ENCODE assay signal across 8 cellular contexts in the genomic region with DNA sequence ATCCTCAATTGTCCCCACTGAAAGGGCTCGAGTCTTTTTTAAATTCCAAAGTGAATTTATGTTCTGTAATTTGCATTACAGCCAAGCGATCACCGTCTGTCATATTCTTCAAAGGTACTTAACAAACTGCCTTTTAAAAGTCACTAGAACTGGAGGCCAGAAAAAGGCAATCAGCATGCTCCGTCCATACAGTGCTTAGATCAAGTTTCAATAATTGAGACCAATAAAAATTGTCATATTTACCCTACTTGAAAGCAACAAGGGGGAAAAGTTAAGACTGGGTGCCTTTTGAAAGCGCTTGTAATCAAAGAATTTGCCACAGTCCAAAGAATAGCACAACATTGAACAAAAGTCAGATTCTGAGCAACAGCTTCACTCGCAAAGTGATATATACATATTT. TPM values are rescaled to one million over a fixed set of nuclear protein-coding genes. Genes with fewer than 3 reads are reported as not detected.
DNase-seq lines count a peak whose midpoint lies in the region; ATAC-seq and TF ChIP-seq lines count a peak whose summit lies in the region.

No MANE protein-coding gene starts in this region.

- DNase-seq in activated naive CD4-positive, alpha-beta T cell treated with anti-CD3 and anti-CD28 coated beads, Interleukin-2, amount 10 ng/mL, durations not matched to agents 7 days and 5 days: no peak
- no peak for DNase-seq in activated naive CD4-positive, alpha-beta T cell treated with Interleukin-2 at 50 U/mL for 16 hours
- DNase-seq in activated naive CD8-positive, alpha-beta T cell treated with anti-CD3 and anti-CD28 coated beads, Interleukin-2, amount 50 U/mL, for 24 hours: no peak
- peak; percentile 24 for DNase-seq in left kidney (ENCODE audit: low read depth, low spot score)
- DNase-seq in upper lobe of left lung: no peak
- DNase-seq in DMS114 treated with DMSO at 0.1 percent for 48 hours (lab: John Stamatoyannopoulos, UW; ENCODE audit: unreplicated experiment): no peak
- DNase-seq in NCI-H2227 treated with DMSO at 0.1 percent for 48 hours (lab: John Stamatoyannopoulos, UW): no peak

- H3K9me3 Mint-ChIP-seq in activated naive CD4-positive, alpha-beta T cell treated with anti-CD3 and anti-CD28 coated beads, Interleukin-2, amount 10 ng/mL, durations not matched to agents 7 days and 5 days: no peaks in the 10 kb centered on the region
- H3K9me3 Mint-ChIP-seq in activated naive CD8-positive, alpha-beta T cell treated with anti-CD3 and anti-CD28 coated beads, Interleukin-2, amount 50 U/mL, for 24 hours: no peaks in the 10 kb centered on the region

- H3K4me1 Mint-ChIP-seq in activated naive CD4-positive, alpha-beta T cell treated with anti-CD3 and anti-CD28 coated beads, Interleukin-2, amount 10 ng/mL, durations not matched to agents 7 days and 5 days: peaks cover 39% of the 10 kb centered on the region
- peaks cover 21% of the 10 kb centered on the region for H3K4me1 Mint-ChIP-seq in activated naive CD8-positive, alpha-beta T cell treated with anti-CD3 and anti-CD28 coated beads, Interleukin-2, amount 50 U/mL, for 24 hours

- TF ChIP-seq POLR2A in upper lobe of left lung (IDR thresholded peaks at IDR 0.05): no peak

- no peaks in the 10 kb centered on the region for H3K9me3 ChIP-seq in upper lobe of left lung

- H3K4me3 Mint-ChIP-seq in activated naive CD4-positive, alpha-beta T cell treated with anti-CD3 and anti-CD28 coated beads, Interleukin-2, amount 10 ng/mL, durations not matched to agents 7 days and 5 days: peak overlapping the region; percentile 89
- H3K4me3 Mint-ChIP-seq in activated naive CD8-positive, alpha-beta T cell treated with anti-CD3 and anti-CD28 coated beads, Interleukin-2, amount 50 U/mL, for 24 hours: peak overlapping the region; percentile 76

- H3K27me3 ChIP-seq in upper lobe of left lung: no peaks in the 10 kb centered on the region

- no peak overlapping the region for H3K27ac Mint-ChIP-seq in activated naive CD4-positive, alpha-beta T cell treated with anti-CD3 and anti-CD28 coated beads, Interleukin-2, amount 10 ng/mL, durations not matched to agents 7 days and 5 days
- H3K27ac Mint-ChIP-seq in activated naive CD8-positive, alpha-beta T cell treated with anti-CD3 and anti-CD28 coated beads, Interleukin-2, amount 50 U/mL, for 24 hours: no peak overlapping the region

- ATAC-seq in activated naive CD8-positive, alpha-beta T cell treated with anti-CD3 and anti-CD28 coated beads, Interleukin-2, amount 50 U/mL, for 24 hours: no peak
- ATAC-seq in upper lobe of left lung (ENCODE audit: low FRiP score in 2 of 2) (no peak), GM18867 (IDR thresholded peaks at IDR 0.05; ENCODE audit: unreplicated experiment) (no peak)

- WGBS in upper lobe of left lung, 2 donors: 39 to 59% methylated on average over 6 of the region's 6 CpGs

- no peaks in the 10 kb centered on the region for H3K36me3 ChIP-seq in upper lobe of left lung

- H3K4me1 ChIP-seq in upper lobe of left lung: peaks cover 38 to 61% (median 56%) of the 10 kb centered on the region in 4 donors

- H3K27ac ChIP-seq in upper lobe of left lung: peak overlapping the region; percentile 93 to 98 (median 95)

- CTCF ChIA-PET in activated naive CD4-positive, alpha-beta T cell treated with anti-CD3 and anti-CD28 coated beads, Interleukin-2, amount 10 ng/mL, durations not matched to agents 7 days and 5 days (lab: Charles Lee): interaction anchor here (2.1 kb wide), 1 partner anchor 224 kb away, joined by 6 read pairs; no protein-coding TSS in a partner anchor

- H3K4me3 ChIP-seq in upper lobe of left lung: peak overlapping the region in 3 of 4 donors; percentile 81 to 91 (median 82)

- no peak for TF ChIP-seq EP300 in upper lobe of left lung (IDR thresholded peaks at IDR 0.05)

- H3K27me3 Mint-ChIP-seq in activated naive CD4-positive, alpha-beta T cell treated with anti-CD3 and anti-CD28 coated beads, Interleukin-2, amount 10 ng/mL, durations not matched to agents 7 days and 5 days: peaks cover 29% of the 10 kb centered on the region
- peaks cover 58% of the 10 kb centered on the region for H3K27me3 Mint-ChIP-seq in activated naive CD8-positive, alpha-beta T cell treated with anti-CD3 and anti-CD28 coated beads, Interleukin-2, amount 50 U/mL, for 24 hours

- no peak for TF ChIP-seq CTCF in upper lobe of left lung (IDR thresholded peaks at IDR 0.05)

- H3K36me3 Mint-ChIP-seq in activated naive CD4-positive, alpha-beta T cell treated with anti-CD3 and anti-CD28 coated beads, Interleukin-2, amount 10 ng/mL, durations not matched to agents 7 days and 5 days: peaks cover 4% of the 10 kb centered on the region
- H3K36me3 Mint-ChIP-seq in activated naive CD8-positive, alpha-beta T cell treated with anti-CD3 and anti-CD28 coated beads, Interleukin-2, amount 50 U/mL, for 24 hours (ENCODE audit: low read depth): no peaks in the 10 kb centered on the region

RNA-seq across cellular contexts. Expression of a gene that starts 9.0 kb away (rescaled TPM):
- 10 to 100 TPM; 22.4 to 40.3 (median 27.0) TPM for total RNA-seq in upper lobe of left lung
